ENCODE assay signal across 11 cellular contexts in genomic region chr22:37627091-37627490, GRCh38. TPM values are rescaled to one million over a fixed set of nuclear protein-coding genes. Genes with fewer than 3 reads are reported as not detected.
DNase-seq lines count a peak whose midpoint lies in the region; ATAC-seq and TF ChIP-seq lines count a peak whose summit lies in the region.
"Had no signal": no experiment of that assay in that cellular context is flagged by ENCODE, and none has a peak within 500 bp of the region (broad histone marks: within the 10 kb centered on the region; RNA-seq: fewer than 3 reads in every experiment).

No MANE protein-coding gene starts in this region.

- in situ Hi-C loops in transverse colon (cut with MboI; ENCODE audit: low pct_ligation_motif_present in 1 of 4, low pct_unique_long_range_greater_than_20kb in 1 of 4, low sequenced_read_pairs in 3 of 4) = loop anchor here in 1 of 4 donors (10.0 kb wide), 1 partner anchor 58 kb away; the partner anchor contains the start of gene NOL12

- H3K27ac ChIP-seq in muscle layer of colon (ENCODE audit: low read depth, low read length) (peak overlapping the region; percentile 88), transverse colon (peak overlapping the region; percentile 68 to 91 (median 76))

- H3K27me3 ChIP-seq in muscle layer of colon (ENCODE audit: control insufficient read depth in 1 of 2, insufficient read depth in 2 of 2, low read length in 2 of 2) = no peaks in the 10 kb centered on the region
- H3K27me3 ChIP-seq in transverse colon = no peaks in the 10 kb centered on the region

- no peak for TF ChIP-seq POLR2A in transverse colon (IDR thresholded peaks at IDR 0.05)

- peaks cover 36% of the 10 kb centered on the region for H3K36me3 ChIP-seq in muscle layer of colon (ENCODE audit: insufficient read depth, low read length)
- H3K36me3 ChIP-seq in transverse colon = no peaks in the 10 kb centered on the region

- intact Hi-C loops in transverse colon (cut with DNase I; ENCODE audit: low total_unique reads) = no loop called here

- H3K27ac Mint-ChIP-seq in activated naive CD4-positive, alpha-beta T cell treated with anti-CD3 and anti-CD28 coated beads, Interleukin-2, amount 50 U/mL, for 24 hours = peak overlapping the region; percentile 94
- peak overlapping the region; percentile 87 for H3K27ac Mint-ChIP-seq in activated naive CD8-positive, alpha-beta T cell

- 64% methylated on average over 8 of the region's 8 CpGs; no CpG with 5 or more reads in 1 of the 2 donors for WGBS in transverse colon (ENCODE audit: low coverage in 1 of 2), 2 donors

- no peak for ATAC-seq in GM21390 (IDR thresholded peaks at IDR 0.05; ENCODE audit: unreplicated experiment)

- peak overlapping the region; percentile 77 for H3K4me3 Mint-ChIP-seq in activated naive CD4-positive, alpha-beta T cell treated with anti-CD3 and anti-CD28 coated beads, Interleukin-2, amount 50 U/mL, for 24 hours
- peak overlapping the region; percentile 69 for H3K4me3 Mint-ChIP-seq in activated naive CD8-positive, alpha-beta T cell

- no peak overlapping the region for H3K4me3 ChIP-seq in muscle layer of colon (ENCODE audit: low read depth in 1 of 2, low read length in 2 of 2)
- no peak overlapping the region for H3K4me3 ChIP-seq in transverse colon

- peak overlapping the region; percentile 41 for H3K9ac ChIP-seq in muscle layer of colon (ENCODE audit: low read length)

- no peaks in the 10 kb centered on the region for H3K9me3 Mint-ChIP-seq in activated naive CD4-positive, alpha-beta T cell treated with anti-CD3 and anti-CD28 coated beads, Interleukin-2, amount 50 U/mL, for 24 hours
- no peaks in the 10 kb centered on the region for H3K9me3 Mint-ChIP-seq in activated naive CD8-positive, alpha-beta T cell (ENCODE audit: low read depth)

- no peaks in the 10 kb centered on the region for H3K27me3 Mint-ChIP-seq in activated naive CD4-positive, alpha-beta T cell treated with anti-CD3 and anti-CD28 coated beads, Interleukin-2, amount 50 U/mL, for 24 hours
- no peaks in the 10 kb centered on the region for H3K27me3 Mint-ChIP-seq in activated naive CD8-positive, alpha-beta T cell

- TF ChIP-seq EP300 in transverse colon (IDR thresholded peaks at IDR 0.05; ENCODE audit: low read depth) = no peak

- H3K4me1 Mint-ChIP-seq in activated naive CD4-positive, alpha-beta T cell treated with anti-CD3 and anti-CD28 coated beads, Interleukin-2, amount 50 U/mL, for 24 hours = peaks cover 56% of the 10 kb centered on the region
- peaks cover 60% of the 10 kb centered on the region for H3K4me1 Mint-ChIP-seq in activated naive CD8-positive, alpha-beta T cell (ENCODE audit: low read depth)

- H3K9me3 ChIP-seq in muscle layer of colon (ENCODE audit: low read length) = no peaks in the 10 kb centered on the region
- no peaks in the 10 kb centered on the region for H3K9me3 ChIP-seq in transverse colon

- peaks cover 44% of the 10 kb centered on the region for H3K4me1 ChIP-seq in muscle layer of colon (ENCODE audit: insufficient read depth, low read length)
- peaks cover 33 to 44% (median 39%) of the 10 kb centered on the region in 4 donors for H3K4me1 ChIP-seq in transverse colon

- no peak for DNase-seq in activated naive CD4-positive, alpha-beta T cell treated with Interleukin-2 at 50 U/mL for 16 hours
- DNase-seq in transverse colon = no peak
- no peak for DNase-seq in NCI-H1436 treated with DMSO at 0.1 percent for 48 hours (lab: John Stamatoyannopoulos, UW)
- no peak for DNase-seq in globus pallidus (ENCODE audit: low spot score)
- DNase-seq: NCI-H1930, SHP77 treated with DMSO at 0.1 percent for 48 hours had no signal

- peaks cover 6% of the 10 kb centered on the region for H3K36me3 Mint-ChIP-seq in activated naive CD4-positive, alpha-beta T cell treated with anti-CD3 and anti-CD28 coated beads, Interleukin-2, amount 50 U/mL, for 24 hours
- peaks cover 2% of the 10 kb centered on the region for H3K36me3 Mint-ChIP-seq in activated naive CD8-positive, alpha-beta T cell

- no peak for TF ChIP-seq CTCF in transverse colon (IDR thresholded peaks at IDR 0.05)

RNA-seq across cellular contexts. Expression of gene SH3BP1, which starts 12.4 kb away (rescaled TPM):
- total RNA-seq in transverse colon = 100 to 1,000 TPM in 2 of 4 donors, 10 to 100 TPM in 2; 53.1 to 158 (median 84.7) TPM

RNA-seq across cellular contexts. Expression of gene GGA1, which starts 18.5 kb away (rescaled TPM):
- total RNA-seq in transverse colon = 100 to 1,000 TPM in 1 of 4 donors, 10 to 100 TPM in 3; 60.1 to 142 (median 73.8) TPM

RNA-seq across cellular contexts. Expression of gene PDXP, which starts 31.4 kb away (rescaled TPM):
- total RNA-seq in transverse colon = 100 to 1,000 TPM in 1 of 4 donors, 10 to 100 TPM in 3; 28.9 to 126 (median 50.7) TPM

RNA-seq across cellular contexts. Expression of gene LGALS2, which starts 47.2 kb away (rescaled TPM):
- 10 to 100 TPM in 2 of 4 donors, 1 to 10 TPM in 1, not detected in 1; 1.3 to 43.4 (median 17.2) TPM for total RNA-seq in transverse colon
- total RNA-seq: endothelial cell of umbilical vein had no signal

RNA-seq across cellular contexts. Expression of gene LGALS1, which starts 48.3 kb away (rescaled TPM):
- 100 to 1,000 TPM; 196 to 558 (median 224) TPM for total RNA-seq in transverse colon
